34 cellular contexts compared by ENCODE assay signal in the genomic region with DNA sequence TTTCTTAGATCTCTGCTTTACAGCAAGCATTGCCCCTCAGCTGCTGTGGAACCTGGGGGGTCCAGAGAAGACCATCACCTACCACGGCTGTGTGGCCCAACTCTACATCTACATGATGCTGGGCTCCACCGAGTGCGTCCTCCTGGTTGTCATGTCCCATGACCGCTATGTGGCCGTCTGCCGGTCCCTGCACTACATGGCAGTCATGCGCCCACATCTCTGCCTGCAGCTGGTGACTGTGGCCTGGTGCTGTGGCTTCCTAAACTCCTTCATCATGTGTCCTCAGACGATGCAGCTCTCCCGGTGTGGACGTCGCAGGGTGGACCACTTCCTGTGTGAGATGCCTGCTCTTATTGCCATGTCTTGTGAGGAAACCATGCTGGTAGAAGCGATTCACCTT. TPM values are rescaled to one million over a fixed set of nuclear protein-coding genes. Genes with fewer than 3 reads are reported as not detected.
"Had no signal": no experiment of that assay in that cellular context is flagged by ENCODE, and none has a peak within 500 bp of the region (broad histone marks: within the 10 kb centered on the region; RNA-seq: fewer than 3 reads in every experiment).

No MANE protein-coding gene starts in this region.

- H3K36me3 Mint-ChIP-seq: naive thymus-derived CD8-positive, alpha-beta T cell; neural progenitor cell; stimulated activated memory B cell treated with anti-CD40 and anti-IgM and Interleukin-4, amounts not matched to agents 10 μg/mL and 1 μg/mL and 100 μg/mL, for 72 hours had no signal

- DNase-seq: islet precursor cell; kidney glomerular epithelial cell; left cardiac atrium; left ventricle myocardium superior; lower lobe of right lung; mammary epithelial cell; mesenchymal stem cell; naive thymus-derived CD8-positive, alpha-beta T cell; nephron progenitor cell; occipital lobe; psoas muscle; right lobe of liver; stimulated activated CD4-positive, alpha-beta T cell treated with anti-CD3 and anti-CD28 coated beads, Interleukin-1b, Interleukin-23, amount 100 ng/mL, for 48 hours; stimulated activated CD4-positive, alpha-beta T cell treated with anti-CD3 and anti-CD28 coated beads, Interleukin-2, amount 100 ng/mL, for 48 hours; stimulated activated CD4-positive, alpha-beta T cell treated with anti-CD3 and anti-CD28 coated beads, Interleukin-4, amount 100 ng/mL, for 4 hours; stimulated activated CD8-positive, alpha-beta memory T cell treated with anti-CD3 and anti-CD28 coated beads, Interleukin-4, amount 100 ng/mL, for 48 hours; stimulated activated naive CD8-positive, alpha-beta T cell treated with anti-CD3 and anti-CD28 coated beads, Interleukin-15, Interleukin-2, amounts not matched to agents 100 U/mL and 50 U/mL, for 24 hours; stomach; testis; thyroid gland; transverse colon; uterus had no signal

- H3K4me3 Mint-ChIP-seq: naive thymus-derived CD8-positive, alpha-beta T cell; nephron progenitor cell; neural progenitor cell; stimulated activated memory B cell treated with anti-CD40 and anti-IgM and Interleukin-4, amounts not matched to agents 10 μg/mL and 1 μg/mL and 100 μg/mL, for 72 hours had no signal

- H3K9me3 ChIP-seq: lower lobe of right lung, neutrophil, psoas muscle, right lobe of liver, stomach, testis, thyroid gland, transverse colon, uterus had no signal

- H3K27ac Mint-ChIP-seq: naive thymus-derived CD8-positive, alpha-beta T cell; nephron progenitor cell; neural progenitor cell; stimulated activated memory B cell treated with anti-CD40 and anti-IgM and Interleukin-4, amounts not matched to agents 10 μg/mL and 1 μg/mL and 100 μg/mL, for 72 hours had no signal

- H3K36me3 ChIP-seq: lower lobe of right lung, neural progenitor cell, neutrophil, right lobe of liver, stomach, thyroid gland, transverse colon, uterus had no signal

- H3K9me3 Mint-ChIP-seq: naive thymus-derived CD8-positive, alpha-beta T cell; nephron progenitor cell; neural progenitor cell; stimulated activated memory B cell treated with anti-CD40 and anti-IgM and Interleukin-4, amounts not matched to agents 10 μg/mL and 1 μg/mL and 100 μg/mL, for 72 hours had no signal

- ATAC-seq: left cardiac atrium; left lobe of liver; left ventricle myocardium superior; naive thymus-derived CD8-positive, alpha-beta T cell; psoas muscle; right lobe of liver; stimulated activated memory B cell treated with anti-CD40 and anti-IgM and Interleukin-4, amounts not matched to agents 10 μg/mL and 1 μg/mL and 100 μg/mL, for 72 hours; stimulated activated naive CD8-positive, alpha-beta T cell treated with anti-CD3 and anti-CD28 coated beads, Interleukin-15, Interleukin-2, amounts not matched to agents 100 U/mL and 50 U/mL, for 24 hours had no signal

- H3K27me3 ChIP-seq: hepatocyte, neural progenitor cell, right lobe of liver, stomach, testis, thyroid gland, transverse colon, uterus had no signal

- H3K4me1 Mint-ChIP-seq: naive thymus-derived CD8-positive, alpha-beta T cell; nephron progenitor cell; neural progenitor cell; stimulated activated memory B cell treated with anti-CD40 and anti-IgM and Interleukin-4, amounts not matched to agents 10 μg/mL and 1 μg/mL and 100 μg/mL, for 72 hours had no signal

- H3K27ac ChIP-seq: hepatocyte, lower lobe of right lung, neural progenitor cell, neutrophil, parathyroid adenoma, psoas muscle, right lobe of liver, stomach, testis, thyroid gland, transverse colon, uterus had no signal

- H3K4me3 ChIP-seq: hepatocyte, lower lobe of right lung, neural progenitor cell, psoas muscle, right lobe of liver, smooth muscle cell, stomach, testis, thyroid gland, transverse colon, uterus had no signal

- H3K4me1 ChIP-seq: lower lobe of right lung, neural progenitor cell, parathyroid adenoma, psoas muscle, right lobe of liver, testis, thyroid gland, transverse colon, uterus had no signal

RNA-seq across cellular contexts. Expression of gene OR2B11, which starts 33.4 kb away (rescaled TPM):
- total RNA-seq: hepatocyte; left cardiac atrium; left lobe of liver; left ventricle myocardium superior; lower lobe of right lung; mammary epithelial cell; mucosa of gallbladder; naive thymus-derived CD8-positive, alpha-beta T cell; occipital lobe; osteocyte; posterior vena cava; psoas muscle; right lobe of liver; skeletal muscle tissue; smooth muscle cell; stomach; thyroid gland; transverse colon; ureter; uterus had no signal

RNA-seq across cellular contexts. Expression of gene OR2C3, which starts 44.9 kb away (rescaled TPM):
- total RNA-seq: hepatocyte; left cardiac atrium; left lobe of liver; left ventricle myocardium superior; mammary epithelial cell; naive thymus-derived CD8-positive, alpha-beta T cell; occipital lobe; osteocyte; posterior vena cava; psoas muscle; right lobe of liver; smooth muscle cell; stomach; thyroid gland; transverse colon had no signal

RNA-seq across cellular contexts. Expression of gene GCSAML, which starts 57.6 kb away (rescaled TPM):
- total RNA-seq: hepatocyte, left lobe of liver, left ventricle myocardium superior, mammary epithelial cell, osteocyte, smooth muscle cell had no signal
